In genomic region chr6:117512056-117512828, GRCh38 we compare ENCODE assay signal across 1 cellular context.
TF ChIP-seq lines count a peak whose summit lies in the region.

No MANE protein-coding gene starts in this region.

TF ChIP-seq in IMR-90, 13 proteins besides CTCF, POLR2A, EP300 and RAD21 (continued from another document):
- TF ChIP-seq, protein P1, sequence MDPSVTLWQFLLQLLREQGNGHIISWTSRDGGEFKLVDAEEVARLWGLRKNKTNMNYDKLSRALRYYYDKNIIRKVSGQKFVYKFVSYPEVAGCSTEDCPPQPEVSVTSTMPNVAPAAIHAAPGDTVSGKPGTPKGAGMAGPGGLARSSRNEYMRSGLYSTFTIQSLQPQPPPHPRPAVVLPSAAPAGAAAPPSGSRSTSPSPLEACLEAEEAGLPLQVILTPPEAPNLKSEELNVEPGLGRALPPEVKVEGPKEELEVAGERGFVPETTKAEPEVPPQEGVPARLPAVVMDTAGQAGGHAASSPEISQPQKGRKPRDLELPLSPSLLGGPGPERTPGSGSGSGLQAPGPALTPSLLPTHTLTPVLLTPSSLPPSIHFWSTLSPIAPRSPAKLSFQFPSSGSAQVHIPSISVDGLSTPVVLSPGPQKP (IDR thresholded peaks at IDR 0.05; ENCODE audit: borderline replicate concordance, low read depth, low read length): no peak
- no peak for TF ChIP-seq MXI1 (IDR thresholded peaks at IDR 0.05; ENCODE audit: borderline replicate concordance, low read depth, low read length)
- no peak for TF ChIP-seq MAFK (IDR thresholded peaks at IDR 0.05; ENCODE audit: low read depth, low read length)
- no peak for TF ChIP-seq BHLHE40 (IDR thresholded peaks at IDR 0.05; ENCODE audit: low read depth, low read length)
- TF ChIP-seq CEBPB (IDR thresholded peaks at IDR 0.05; ENCODE audit: low read depth, low read length): no peak
- no peak for TF ChIP-seq RFX5 (IDR thresholded peaks at IDR 0.05; ENCODE audit: low read depth, low read length)
- no peak for TF ChIP-seq RCOR1 (IDR thresholded peaks at IDR 0.05; ENCODE audit: insufficient replicate concordance, low read length)
- no peak for TF ChIP-seq FOS (IDR thresholded peaks at IDR 0.05; ENCODE audit: low read depth, low read length)
